In the genomic region with DNA sequence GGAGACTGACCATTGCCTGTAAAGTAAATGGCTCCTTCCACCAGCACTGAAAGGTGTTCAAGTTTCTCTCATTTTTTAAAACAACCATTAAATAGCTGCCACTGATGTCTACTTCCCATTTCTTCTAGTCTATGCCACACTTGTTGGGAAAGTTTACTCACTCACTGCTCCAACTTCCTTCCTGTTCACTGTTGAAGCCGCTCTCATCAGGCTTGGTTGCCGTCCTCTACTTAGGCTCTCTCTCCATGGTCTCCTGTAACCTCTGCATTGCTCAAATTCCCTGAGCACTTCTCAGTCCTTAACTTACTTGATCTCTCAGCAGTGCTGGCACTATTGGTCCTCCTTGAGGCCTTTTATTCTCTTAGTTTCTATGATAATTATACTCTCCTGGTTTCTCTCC, we compare ENCODE assay signal across 1 cellular context.
TF ChIP-seq lines count a peak whose summit lies in the region.

No MANE protein-coding gene starts in this region.

TF ChIP-seq in WTC11, 78 proteins besides CTCF, POLR2A, EP300 and RAD21 (continued from another document):
- TF ChIP-seq NR1H2 (CRISPR knock-in tag; IDR thresholded peaks at IDR 0.05) (no peak), HMGXB4 (CRISPR knock-in tag; IDR thresholded peaks at IDR 0.05) (no peak), CREM (CRISPR knock-in tag; IDR thresholded peaks at IDR 0.05) (no peak), MAX (CRISPR knock-in tag; IDR thresholded peaks at IDR 0.05) (no peak), HMGA2 (CRISPR knock-in tag; IDR thresholded peaks at IDR 0.05) (no peak)
- TF ChIP-seq, protein P1, sequence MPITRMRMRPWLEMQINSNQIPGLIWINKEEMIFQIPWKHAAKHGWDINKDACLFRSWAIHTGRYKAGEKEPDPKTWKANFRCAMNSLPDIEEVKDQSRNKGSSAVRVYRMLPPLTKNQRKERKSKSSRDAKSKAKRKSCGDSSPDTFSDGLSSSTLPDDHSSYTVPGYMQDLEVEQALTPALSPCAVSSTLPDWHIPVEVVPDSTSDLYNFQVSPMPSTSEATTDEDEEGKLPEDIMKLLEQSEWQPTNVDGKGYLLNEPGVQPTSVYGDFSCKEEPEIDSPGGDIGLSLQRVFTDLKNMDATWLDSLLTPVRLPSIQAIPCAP (CRISPR knock-in tag; IDR thresholded peaks at IDR 0.05) = no peak
